ENCODE assay signal across 25 cellular contexts in genomic region chr4:15118281-15118680, GRCh38.
DNase-seq lines count a peak whose midpoint lies in the region; ATAC-seq, FAIRE-seq and TF ChIP-seq lines count a peak whose summit lies in the region.
"Had no signal": no experiment of that assay in that cellular context is flagged by ENCODE, and none has a peak within 500 bp of the region (broad histone marks: within the 10 kb centered on the region; RNA-seq: fewer than 3 reads in every experiment).

No MANE protein-coding gene starts in this region.

- H3K9ac ChIP-seq in adipocyte (ENCODE audit: low read length), result no peak overlapping the region
- H3K9ac ChIP-seq in kidney (ENCODE audit: low read length in 2 of 2), result no peak overlapping the region
- H3K9ac ChIP-seq: BLaER1 had no signal

- H3K4me3 ChIP-seq in AG04449 (ENCODE audit: low read depth, low read length) (no peak overlapping the region), adipocyte (ENCODE audit: low read length) (no peak overlapping the region), kidney (ENCODE audit: low read length in 2 of 2) (no peak overlapping the region), pancreas (no peak overlapping the region), heart left ventricle (no peak overlapping the region)
- H3K4me3 ChIP-seq: BLaER1, lower lobe of right lung, SJCRH30 had no signal

- FAIRE-seq in kidney (lab: Jason Lieb, UNC) (no peak), pancreas (lab: Jason Lieb, UNC) (no peak)
- FAIRE-seq: A204.1, endothelial cell of umbilical vein, urothelium cell line had no signal

- CTCF ChIA-PET in AG04449 (lab: Yijun Ruan, JAX), result no interaction called here

- ATAC-seq in pancreas, result peak; percentile 36 to 83 (median 56)
- ATAC-seq in HG03135 (IDR thresholded peaks at IDR 0.05; ENCODE audit: unreplicated experiment), result no peak
- no peak for ATAC-seq in GM19452 (IDR thresholded peaks at IDR 0.05; ENCODE audit: unreplicated experiment)
- no peak for ATAC-seq in heart left ventricle

- no peaks in the 10 kb centered on the region for H3K4me1 ChIP-seq in adipocyte (ENCODE audit: control insufficient read depth, insufficient read depth, low read length)
- peaks cover 12 to 27% of the 10 kb centered on the region in 2 donors for H3K4me1 ChIP-seq in kidney (ENCODE audit: control insufficient read depth in 1 of 2, insufficient read depth in 1 of 2, low read depth in 1 of 2, low read length in 2 of 2)
- peaks cover 0 to 3% (median 0%) of the 10 kb centered on the region in 3 donors for H3K4me1 ChIP-seq in pancreas
- no peaks in the 10 kb centered on the region for H3K4me1 ChIP-seq in heart left ventricle
- H3K4me1 ChIP-seq: BLaER1, lower lobe of right lung, SJCRH30 had no signal

- H3K9me3 ChIP-seq in adipocyte (ENCODE audit: control insufficient read depth, low read length) (peaks cover 8% of the 10 kb centered on the region), kidney (ENCODE audit: control insufficient read depth in 1 of 2, low read length in 2 of 2) (no peaks in the 10 kb centered on the region), pancreas (no peaks in the 10 kb centered on the region), heart left ventricle (peaks cover 0 to 7% (median 0%) of the 10 kb centered on the region in 12 donors)
- H3K9me3 ChIP-seq: lower lobe of right lung, SJCRH30 had no signal

- no peak for TF ChIP-seq POLR2A in heart left ventricle (IDR thresholded peaks at IDR 0.05)

- peak overlapping the region; percentile 13 to 25 for H3K27ac ChIP-seq in kidney (ENCODE audit: low read depth in 2 of 2, low read length in 2 of 2)
- peak overlapping the region in 1 of 4 donors; percentile 26 for H3K27ac ChIP-seq in pancreas
- no peak overlapping the region for H3K27ac ChIP-seq in heart left ventricle
- H3K27ac ChIP-seq: BLaER1, lower lobe of right lung, SJCRH30 had no signal

- 14 to 17% methylated on average over 4 of the region's 4 CpGs for WGBS in pancreas, 2 donors
- WGBS in heart left ventricle, 4 donors, result 41 to 53% (median 48%) methylated on average over 4 of the region's 4 CpGs

- POLR2A ChIA-PET in AG04449 (lab: Yijun Ruan, JAX), result no interaction called here

- peaks cover 4% of the 10 kb centered on the region for H3K27me3 ChIP-seq in adipocyte (replicated peaks; ENCODE audit: control insufficient read depth, insufficient read depth, low read length)
- no peaks in the 10 kb centered on the region for H3K27me3 ChIP-seq in pancreas
- H3K27me3 ChIP-seq in heart left ventricle, result no peaks in the 10 kb centered on the region
- H3K27me3 ChIP-seq: BLaER1, SJCRH30 had no signal

- DNase-seq in AG04449 (ENCODE audit: low read depth, low spot score) (peak; percentile 37), adipocyte (ENCODE audit: low read depth) (peak; percentile 36), kidney (peak; percentile 78), pancreas (peak in 2 of 6 donors; percentile 21 to 33), AG08396 (ENCODE audit: low spot score) (no peak), heart left ventricle (no peak)
- DNase-seq: activated CD4-positive, alpha-beta memory T cell treated with anti-CD3 and anti-CD28 coated beads for 36 hours; activated CD8-positive, alpha-beta memory T cell treated with anti-CD3 and anti-CD28 coated beads, Interleukin-2, amount 50 U/mL, for 48 hours; activated naive CD4-positive, alpha-beta T cell treated with anti-CD3 and anti-CD28 coated beads, Interleukin-2, amount 50 U/mL, for 16 hours; DMS153; islet precursor cell; lower lobe of right lung; NCI-H1694 treated with DMSO at 0.1 percent for 48 hours; NCI-H2227 treated with DMSO at 0.1 percent for 48 hours; NCI-H526 treated with DMSO at 0.1 percent for 48 hours; nephron progenitor cell; SJCRH30; stimulated activated naive CD4-positive, alpha-beta T cell treated with Interleukin-2 at 50 U/mL for 16 hours; T-helper 1 cell had no signal

- H3K36me3 ChIP-seq in adipocyte (ENCODE audit: control insufficient read depth, insufficient read depth, low read length, severe bottlenecking) (no peaks in the 10 kb centered on the region), kidney (ENCODE audit: control insufficient read depth in 1 of 2, insufficient read depth in 2 of 2, low read length in 2 of 2) (no peaks in the 10 kb centered on the region), pancreas (no peaks in the 10 kb centered on the region), heart left ventricle (no peaks in the 10 kb centered on the region)
- H3K36me3 ChIP-seq: BLaER1, lower lobe of right lung, SJCRH30 had no signal

- TF ChIP-seq CTCF in AG04449 (IDR thresholded peaks at IDR 0.05; ENCODE audit: insufficient read depth, low read length, missing control alignments), result no peak
- no peak for TF ChIP-seq CTCF in kidney (IDR thresholded peaks at IDR 0.05; ENCODE audit: borderline replicate concordance, extremely low read depth, insufficient read depth)
- no peak for TF ChIP-seq CTCF in pancreas (IDR thresholded peaks at IDR 0.05)
- TF ChIP-seq CTCF in heart left ventricle (IDR thresholded peaks at IDR 0.05), result no peak

- intact Hi-C loops in kidney (cut with DNase I) (no loop called here), pancreas (cut with DNase I) (no loop called here), heart left ventricle (cut with DNase I) (no loop called here)

Comparison
In these comparisons a context has a peak if more than half of its experiments do, and no peak if none do; other contexts are left out.
1. DNase-seq: peak in AG04449 (single experiment), adipocyte (single experiment) and kidney (single experiment); none in AG08396 (single experiment) and heart left ventricle (0 of 5).
2. H3K27ac ChIP-seq: peak in kidney (2 of 2); none in heart left ventricle (0 of 12).
3. ATAC-seq: peak in pancreas (4 of 4); none in HG03135 (single experiment), GM19452 (single experiment) and heart left ventricle (0 of 4).